Comparison of ENCODE assay signal across 8 cellular contexts in the genomic region with DNA sequence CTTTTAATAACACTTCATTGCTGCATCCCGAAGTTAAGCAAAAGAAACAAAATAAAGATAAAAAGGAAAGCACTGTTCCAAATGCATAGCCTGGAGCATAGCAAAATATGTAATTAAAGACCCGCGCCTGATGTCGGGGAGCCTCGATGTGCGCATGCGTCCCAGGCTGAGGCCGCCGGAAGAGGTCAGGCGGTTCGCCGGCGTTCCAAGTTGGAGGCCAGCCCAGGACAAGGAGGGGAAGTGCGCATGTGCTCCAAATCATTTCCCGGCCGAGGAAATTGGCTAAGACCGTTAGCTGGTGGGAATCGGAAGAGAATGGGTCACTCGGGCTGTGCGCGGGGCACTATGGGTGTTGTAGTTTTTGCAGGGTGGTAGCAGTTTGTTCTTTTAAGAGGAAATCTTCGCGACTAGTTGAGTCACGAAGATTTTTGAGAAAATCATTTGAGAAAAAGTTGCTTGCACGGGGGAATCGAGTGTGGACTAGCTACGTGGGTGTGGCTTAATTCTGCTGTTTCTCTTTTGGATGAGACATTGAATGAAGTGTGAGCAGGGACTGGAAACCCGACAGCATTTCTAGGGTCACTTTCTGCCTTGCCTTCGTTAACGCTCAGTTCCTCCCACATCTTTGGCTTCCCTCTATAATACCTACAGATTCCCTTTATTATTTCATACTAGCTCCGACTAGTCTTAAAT. TPM values are rescaled to one million over a fixed set of nuclear protein-coding genes. Genes with fewer than 3 reads are reported as not detected.
DNase-seq lines count a peak whose midpoint lies in the region; ATAC-seq and TF ChIP-seq lines count a peak whose summit lies in the region.

No MANE protein-coding gene starts in this region.

- no peaks in the 10 kb centered on the region for H3K9me3 Mint-ChIP-seq in T-helper 1 cell treated with Interleukin-12 subunit alpha and Interleukin-12 subunit beta and Interleukin-4 antibody, amounts not matched to agents 30 μg/mL and 1 μg/mL, for 36 hours

- no peak overlapping the region for H3K18ac ChIP-seq in trophoblast cell (ENCODE audit: low read length)

- H3K9me3 ChIP-seq in MG63 (peaks cover 4% of the 10 kb centered on the region; the same call in 1 of the 2 replicates), heart left ventricle (no peaks in the 10 kb centered on the region), trophoblast cell (ENCODE audit: insufficient read depth, low read depth, low read length) (no peaks in the 10 kb centered on the region), thyroid gland (no peaks in the 10 kb centered on the region)

- H3K4ac ChIP-seq in trophoblast cell (ENCODE audit: low read depth, low read length), result no peak overlapping the region

- DNase-seq in ACHN, result peak; percentile 97
- peak; percentile 97 for DNase-seq in MG63
- DNase-seq in amniotic stem cell (lab: John Stamatoyannopoulos, UW), result peak; percentile 92
- DNase-seq in heart left ventricle, result peak; percentile 97 to 98 (median 97)
- DNase-seq in trophoblast cell, result peak; percentile 84 to 88
- peak; percentile 89 to 91 for DNase-seq in thyroid gland

- H3K9ac ChIP-seq in trophoblast cell (ENCODE audit: low read length), result no peak overlapping the region

- no peak overlapping the region for H3K14ac ChIP-seq in trophoblast cell (ENCODE audit: low read length)

- peak overlapping the region; percentile 80 for H3K27ac Mint-ChIP-seq in T-helper 1 cell treated with Interleukin-12 subunit alpha and Interleukin-12 subunit beta and Interleukin-4 antibody, amounts not matched to agents 30 μg/mL and 1 μg/mL, for 36 hours

- no peak for TF ChIP-seq CTCF in heart left ventricle (IDR thresholded peaks at IDR 0.05)
- TF ChIP-seq CTCF in thyroid gland (IDR thresholded peaks at IDR 0.05), result no peak

- in situ Hi-C loops in ACHN (cut with HindIII; ENCODE audit: low pct_ligation_motif_present, low pct_unique_long_range_greater_than_20kb, low sequenced_read_pairs), result loop anchor here (25.0 kb wide), 1 partner anchor 187 kb away; no protein-coding TSS in a partner anchor

- H3K4me3 ChIP-seq in MG63 (peak overlapping the region; percentile 45), heart left ventricle (peak overlapping the region; percentile 2 to 57 (median 46)), trophoblast cell (ENCODE audit: low read depth, low read length) (no peak overlapping the region), thyroid gland (replicated peaks in 1 of 3) (peak overlapping the region in 1 of 3 donors; percentile 9)

- H3K4me3 Mint-ChIP-seq in T-helper 1 cell treated with Interleukin-12 subunit alpha and Interleukin-12 subunit beta and Interleukin-4 antibody, amounts not matched to agents 30 μg/mL and 1 μg/mL, for 36 hours, result peak overlapping the region; percentile 95

- no peaks in the 10 kb centered on the region for H3K79me2 ChIP-seq in trophoblast cell (ENCODE audit: control insufficient read depth, insufficient read depth, low read length, poor library complexity)

- H3K27me3 Mint-ChIP-seq in T-helper 1 cell treated with Interleukin-12 subunit alpha and Interleukin-12 subunit beta and Interleukin-4 antibody, amounts not matched to agents 30 μg/mL and 1 μg/mL, for 36 hours (ENCODE audit: low read depth), result peaks cover 6% of the 10 kb centered on the region

- H3K4me1 ChIP-seq in heart left ventricle (peaks cover 0 to 78% (median 25%) of the 10 kb centered on the region in 12 donors), trophoblast cell (ENCODE audit: control insufficient read depth in 1 of 2, insufficient read depth in 2 of 2, low read length in 2 of 2) (peaks cover 1 to 3% of the 10 kb centered on the region in 2 experiments), thyroid gland (peaks cover 0 to 7% of the 10 kb centered on the region in 2 donors)

- intact Hi-C loops in heart left ventricle (cut with DNase I) (loop anchor here in 3 of 10 donors (5.0 to 10.0 kb wide), 3 partner anchors 33 to 863 kb away; partner anchors contain the start of genes CD1D (in 1 of the 3) and IFI16 (in 1 of the 3)), thyroid gland (cut with DNase I) (no loop called here)

- no peak overlapping the region for H2BK12ac ChIP-seq in trophoblast cell (ENCODE audit: low read length)

- no peak overlapping the region for H2AK5ac ChIP-seq in trophoblast cell (ENCODE audit: low read length)

- H3K79me1 ChIP-seq in trophoblast cell (ENCODE audit: low read length), result no peaks in the 10 kb centered on the region

- TF ChIP-seq POLR2A in heart left ventricle (IDR thresholded peaks at IDR 0.05) (peak in 1 of 2 donors; percentile 43), thyroid gland (IDR thresholded peaks at IDR 0.05) (no peak)

- H4K12ac ChIP-seq in trophoblast cell (ENCODE audit: low read depth, low read length), result no peak overlapping the region

- WGBS in heart left ventricle, 4 donors, result 6 to 9% (median 8%) methylated on average over 31 of the region's 31 CpGs
- no CpG with 5 or more reads among the region's 31 CpGs for WGBS in trophoblast cell (ENCODE audit: extremely low coverage, insufficient coverage, insufficient read length)
- 11 to 12% methylated on average over 31 of the region's 31 CpGs for WGBS in thyroid gland, 2 donors

- H3K27me3 ChIP-seq in MG63 (peaks cover under 1% of the 10 kb centered on the region), heart left ventricle (no peaks in the 10 kb centered on the region), trophoblast cell (ENCODE audit: insufficient read depth, low read length) (no peaks in the 10 kb centered on the region), thyroid gland (no peaks in the 10 kb centered on the region)

- H3K36me3 ChIP-seq in MG63 (no peaks in the 10 kb centered on the region), heart left ventricle (no peaks in the 10 kb centered on the region), trophoblast cell (ENCODE audit: control insufficient read depth in 1 of 2, insufficient read depth in 2 of 2, low read length in 2 of 2) (no peaks in the 10 kb centered on the region), thyroid gland (no peaks in the 10 kb centered on the region)

- H4K8ac ChIP-seq in trophoblast cell (ENCODE audit: low read depth, low read length), result peak overlapping the region; percentile 96

- H3K27ac ChIP-seq in heart left ventricle, result peak overlapping the region; percentile 62 to 94 (median 80)
- H3K27ac ChIP-seq in trophoblast cell (ENCODE audit: low read depth, low read length), result no peak overlapping the region
- H3K27ac ChIP-seq in thyroid gland, result peak overlapping the region in 2 of 3 donors; percentile 21 to 62

- no peak overlapping the region for H3K23ac ChIP-seq in trophoblast cell (ENCODE audit: low read length)

- no peak overlapping the region for H4K91ac ChIP-seq in trophoblast cell (ENCODE audit: low read depth, low read length)

- H2BK120ac ChIP-seq in trophoblast cell (ENCODE audit: insufficient read depth, low read length, poor library complexity), result no peak overlapping the region

- peak; percentile 80 for ATAC-seq in GM19372 (IDR thresholded peaks at IDR 0.05; ENCODE audit: low read depth, unreplicated experiment)
- ATAC-seq in heart left ventricle, result peak; percentile 93 to 98 (median 96)

- H3K4me1 Mint-ChIP-seq in T-helper 1 cell treated with Interleukin-12 subunit alpha and Interleukin-12 subunit beta and Interleukin-4 antibody, amounts not matched to agents 30 μg/mL and 1 μg/mL, for 36 hours (ENCODE audit: low read depth), result peaks cover 13% of the 10 kb centered on the region

- H2AFZ ChIP-seq in trophoblast cell (ENCODE audit: insufficient read depth, low read length, poor library complexity), result peak overlapping the region; percentile 82

- H3K36me3 Mint-ChIP-seq in T-helper 1 cell treated with Interleukin-12 subunit alpha and Interleukin-12 subunit beta and Interleukin-4 antibody, amounts not matched to agents 30 μg/mL and 1 μg/mL, for 36 hours (ENCODE audit: low read depth), result no peaks in the 10 kb centered on the region

- no peak overlapping the region for H2BK5ac ChIP-seq in trophoblast cell (ENCODE audit: low read depth, low read length, poor library complexity)

- H3K4me2 ChIP-seq in trophoblast cell (ENCODE audit: low read length), result peak overlapping the region; percentile 54

RNA-seq across cellular contexts. Expression of gene CD1D, which starts 31.0 kb away (rescaled TPM):
- total RNA-seq in MG63 (2014; rRNA removed; shearing (Covaris generic); ENCODE audit: low replicate concordance), result not detected in 2 replicates
- total RNA-seq in heart left ventricle (1 to 10 TPM in 7 of 9 donors, under 1 TPM in 2; 0.38 to 5.3 (median 1.7) TPM), thyroid gland (1 to 10 TPM in 3 of 4 donors, under 1 TPM in 1; 0.45 to 2.8 (median 1.7) TPM)
- polyA plus RNA-seq in heart left ventricle, result 1 to 10 TPM; 2.0 TPM
- 0.01 TPM in 1 of 2 replicates, not detected in the other for polyA plus RNA-seq in trophoblast cell (2013)
